In the genomic region with DNA sequence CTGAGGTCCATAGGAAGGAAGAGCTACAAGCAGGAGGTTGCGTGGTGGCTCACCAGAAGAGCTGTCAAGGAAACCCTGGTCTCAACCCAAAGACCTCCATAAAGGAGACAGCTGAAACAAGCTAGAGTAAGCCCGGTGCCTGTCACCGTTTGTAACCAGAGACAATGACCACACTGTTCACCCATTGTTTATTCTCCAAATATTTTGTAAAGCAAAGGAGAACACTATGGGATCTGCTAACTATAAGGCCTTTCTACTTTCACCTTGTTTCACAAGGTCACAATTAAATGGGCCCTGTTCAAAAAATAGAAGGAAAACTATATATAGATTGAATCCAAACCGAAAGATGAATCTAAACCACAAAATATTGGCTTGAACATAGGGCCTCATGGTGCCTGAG, we compare ENCODE assay signal across 22 cellular contexts.
DNase-seq lines count a peak whose midpoint lies in the region; ATAC-seq, FAIRE-seq and TF ChIP-seq lines count a peak whose summit lies in the region.
"Had no signal": no experiment of that assay in that cellular context is flagged by ENCODE, and none has a peak within 500 bp of the region (broad histone marks: within the 10 kb centered on the region; RNA-seq: fewer than 3 reads in every experiment).

No MANE protein-coding gene starts in this region.

- 13% methylated on average over 4 of the region's 4 CpGs for WGBS in HepG2 (ENCODE audit: low lambda C conversion rate)
- 86% methylated on average over 4 of the region's 4 CpGs for WGBS in right lobe of liver (ENCODE audit: insufficient coverage, low coverage, low lambda C conversion rate, missing lambda C conversion rate)

- H3K79me2 ChIP-seq in HepG2 (ENCODE audit: insufficient read depth, low read length), result no peaks in the 10 kb centered on the region

- TF ChIP-seq CTCF in HepG2 (CRISPR knock-in tag; IDR thresholded peaks at IDR 0.05), result no peak
- TF ChIP-seq CTCF in right lobe of liver (IDR thresholded peaks at IDR 0.05), result no peak
- TF ChIP-seq CTCF in BE2C (IDR thresholded peaks at IDR 0.05; ENCODE audit: low read depth, low read length), result no peak
- no peak for TF ChIP-seq CTCF in brain microvascular endothelial cell (IDR thresholded peaks at IDR 0.05; ENCODE audit: low read depth, low read length, missing control alignments)

- H3K9ac ChIP-seq in HepG2 (ENCODE audit: insufficient read depth, low read depth, low read length), result no peak overlapping the region

- H3K4me3 Mint-ChIP-seq in activated CD4-positive, alpha-beta T cell treated with anti-CD3 and anti-CD28 coated beads, Interleukin-2, amount 10 ng/mL, durations not matched to agents 24 days and 14 days, result no peak overlapping the region
- no peak overlapping the region for H3K4me3 Mint-ChIP-seq in activated naive CD8-positive, alpha-beta T cell treated with anti-CD3 and anti-CD28 coated beads, Interleukin-2, amount 50 U/mL, for 24 hours
- H3K4me3 Mint-ChIP-seq: B cell; CD4-positive, CD25-positive, alpha-beta regulatory T cell; CD8-positive, alpha-beta T cell; HFFc6 had no signal

- H3K27me3 ChIP-seq in HepG2 (ENCODE audit: control insufficient read depth in 1 of 2, insufficient read depth in 2 of 2, low read length in 2 of 2), result no peaks in the 10 kb centered on the region; a peak in 1 of 5 replicates
- no peaks in the 10 kb centered on the region for H3K27me3 ChIP-seq in right lobe of liver
- H3K27me3 ChIP-seq in BE2C, result no peaks in the 10 kb centered on the region
- no peaks in the 10 kb centered on the region for H3K27me3 ChIP-seq in brain microvascular endothelial cell (replicated peaks)

- H2AFZ ChIP-seq in HepG2 (ENCODE audit: low read length), result no peak overlapping the region

- H3K27ac ChIP-seq in HepG2 (ENCODE audit: extremely low read length, insufficient read depth, low read length) (no peak overlapping the region), right lobe of liver (no peak overlapping the region), brain microvascular endothelial cell (no peak overlapping the region)
- H3K27ac ChIP-seq: 22Rv1 had no signal

- no TSS peak for BruUV-seq in HepG2 (replicated peaks; lab: Mats Ljungman, UMichigan)

- no peak for TF ChIP-seq EP300 in HepG2 (IDR thresholded peaks at IDR 0.05; ENCODE audit: low read depth in 2 of 2, low read length in 2 of 2)
- TF ChIP-seq EP300 in HepG2 (CRISPR knock-in tag; IDR thresholded peaks at IDR 0.05; ENCODE audit: borderline replicate concordance), result no peak

- H3K27me3 Mint-ChIP-seq in activated CD4-positive, alpha-beta T cell treated with anti-CD3 and anti-CD28 coated beads, Interleukin-2, amount 10 ng/mL, durations not matched to agents 24 days and 14 days, result no peaks in the 10 kb centered on the region
- no peaks in the 10 kb centered on the region for H3K27me3 Mint-ChIP-seq in activated naive CD8-positive, alpha-beta T cell treated with anti-CD3 and anti-CD28 coated beads, Interleukin-2, amount 50 U/mL, for 24 hours
- H3K27me3 Mint-ChIP-seq: CD4-positive, CD25-positive, alpha-beta regulatory T cell had no signal

- in situ Hi-C loops in HepG2 (cut with HindIII; ENCODE audit: extremely low pct_ligation_motif_present, low pct_unique_long_range_greater_than_20kb), result no loop called here
- in situ Hi-C loops in brain microvascular endothelial cell (cut with HindIII; ENCODE audit: low pct_ligation_motif_present, low sequenced_read_pairs), result no loop called here

- POLR2A ChIA-PET in HepG2 (lab: Yijun Ruan, JAX), result interaction anchor here (1.7 kb wide), 1 partner anchor 1297 kb away, joined by 3 read pairs; the partner anchor contains the start of gene BCL6

- peaks cover 56% of the 10 kb centered on the region for H3K4me1 Mint-ChIP-seq in activated CD4-positive, alpha-beta T cell treated with anti-CD3 and anti-CD28 coated beads, Interleukin-2, amount 10 ng/mL, durations not matched to agents 24 days and 14 days
- H3K4me1 Mint-ChIP-seq in activated naive CD8-positive, alpha-beta T cell treated with anti-CD3 and anti-CD28 coated beads, Interleukin-2, amount 50 U/mL, for 24 hours, result peaks cover 40% of the 10 kb centered on the region

- H3K27ac Mint-ChIP-seq in activated CD4-positive, alpha-beta T cell treated with anti-CD3 and anti-CD28 coated beads, Interleukin-2, amount 10 ng/mL, durations not matched to agents 24 days and 14 days, result no peak overlapping the region
- peak overlapping the region; percentile 37 for H3K27ac Mint-ChIP-seq in activated naive CD8-positive, alpha-beta T cell treated with anti-CD3 and anti-CD28 coated beads, Interleukin-2, amount 50 U/mL, for 24 hours
- H3K27ac Mint-ChIP-seq: B cell; CD8-positive, alpha-beta T cell; HFFc6 had no signal

- TF ChIP-seq RAD21 in HepG2 (CRISPR knock-in tag; IDR thresholded peaks at IDR 0.05), result no peak

- H3K36me3 Mint-ChIP-seq in activated CD4-positive, alpha-beta T cell treated with anti-CD3 and anti-CD28 coated beads, Interleukin-2, amount 10 ng/mL, durations not matched to agents 24 days and 14 days (ENCODE audit: low read depth), result no peaks in the 10 kb centered on the region
- H3K36me3 Mint-ChIP-seq in activated naive CD8-positive, alpha-beta T cell treated with anti-CD3 and anti-CD28 coated beads, Interleukin-2, amount 50 U/mL, for 24 hours (ENCODE audit: low read depth), result no peaks in the 10 kb centered on the region
- H3K36me3 Mint-ChIP-seq: CD4-positive, CD25-positive, alpha-beta regulatory T cell; CD8-positive, alpha-beta T cell had no signal

- intact Hi-C loops in activated CD4-positive, alpha-beta T cell treated with anti-CD3 and anti-CD28 coated beads, Interleukin-2, amount 10 ng/mL, durations not matched to agents 24 days and 14 days (cut with micrococcal nuclease), result loop anchor here (5.0 to 10.0 kb wide), 2 partner anchors 104 to 348 kb away; no protein-coding TSS in a partner anchor
- intact Hi-C loops in HepG2 (cut with micrococcal nuclease; ENCODE audit: unreplicated experiment) (loop anchor here (10.0 kb wide), 3 partner anchors 102 to 1298 kb away; partner anchors contain the start of gene BCL6), right lobe of liver (cut with DNase I) (no loop called here)

- CTCF ChIA-PET in HepG2 (lab: Yijun Ruan, JAX; ENCODE audit: low intra/inter-chr PET ratio, low total read pairs), result no interaction called here

- peak; percentile 15 for DNase-seq in activated CD4-positive, alpha-beta T cell treated with anti-CD3 and anti-CD28 coated beads, Interleukin-2, amount 10 ng/mL, durations not matched to agents 24 days and 14 days
- no peak for DNase-seq in activated CD4-positive, alpha-beta T cell treated with anti-CD3 and anti-CD28 coated beads for 1 hour
- DNase-seq in HepG2 (ENCODE audit: low spot score) (peak; percentile 59), right lobe of liver (no peak), BE2C (no peak), brain microvascular endothelial cell (no peak)
- no peak for DNase-seq in activated naive CD8-positive, alpha-beta T cell treated with anti-CD3 and anti-CD28 coated beads, Interleukin-2, amount 50 U/mL, for 24 hours
- DNase-seq: C1 segment of cervical spinal cord; Caco-2; CD4-positive, CD25-positive, alpha-beta regulatory T cell; CD8-positive, alpha-beta T cell; DMS153; DND-41; GOT3; HFFc6 had no signal

- H3K4me1 ChIP-seq in HepG2 (ENCODE audit: insufficient read depth, low read length), result peaks cover 15% of the 10 kb centered on the region
- H3K4me1 ChIP-seq in right lobe of liver, result no peaks in the 10 kb centered on the region
- no peaks in the 10 kb centered on the region for H3K4me1 ChIP-seq in BE2C
- H3K4me1 ChIP-seq: Caco-2, HAP-1 had no signal

- no peaks in the 10 kb centered on the region for H3K9me3 ChIP-seq in HepG2 (ENCODE audit: low read length)
- H3K9me3 ChIP-seq in right lobe of liver, result no peaks in the 10 kb centered on the region
- no peaks in the 10 kb centered on the region for H3K9me3 ChIP-seq in BE2C
- H3K9me3 ChIP-seq: Caco-2, HAP-1 had no signal

- peaks cover 8% of the 10 kb centered on the region for H3K9me3 Mint-ChIP-seq in activated CD4-positive, alpha-beta T cell treated with anti-CD3 and anti-CD28 coated beads, Interleukin-2, amount 10 ng/mL, durations not matched to agents 24 days and 14 days
- H3K9me3 Mint-ChIP-seq in activated naive CD8-positive, alpha-beta T cell treated with anti-CD3 and anti-CD28 coated beads, Interleukin-2, amount 50 U/mL, for 24 hours, result no peaks in the 10 kb centered on the region
- H3K9me3 Mint-ChIP-seq: CD8-positive, alpha-beta T cell; HFFc6 had no signal

- TF ChIP-seq POLR2A in HepG2 (IDR thresholded peaks at IDR 0.05; ENCODE audit: insufficient read depth in 1 of 2, low read depth in 2 of 2, low read length in 2 of 2) (no peak), right lobe of liver (IDR thresholded peaks at IDR 0.05) (no peak)

- H4K20me1 ChIP-seq in HepG2 (ENCODE audit: insufficient read depth, low read length), result no peaks in the 10 kb centered on the region

- H3K4me3 ChIP-seq in HepG2 (replicated peaks in 1 of 3; ENCODE audit: insufficient read depth in 1 of 3, low read depth in 2 of 3, low read length in 3 of 3) (no peak overlapping the region), right lobe of liver (no peak overlapping the region), BE2C (ENCODE audit: low read depth, low read length) (no peak overlapping the region), brain microvascular endothelial cell (ENCODE audit: low read depth, low read length) (no peak overlapping the region)
- H3K4me3 ChIP-seq: HAP-1 had no signal

- H3K4me2 ChIP-seq in HepG2 (ENCODE audit: low read depth, low read length), result peak overlapping the region; percentile 39; the same call in 1 of the 2 replicates

- FAIRE-seq in HepG2 (lab: Jason Lieb, UNC), result peak; percentile 15
- FAIRE-seq: A204.1, G401.6, GM12892 had no signal

- H3K36me3 ChIP-seq in HepG2 (replicated peaks in 1 of 2; ENCODE audit: control insufficient read depth in 1 of 2, insufficient read depth in 2 of 2, low read length in 2 of 2) (no peaks in the 10 kb centered on the region), right lobe of liver (peaks cover 0 to 8% (median 0%) of the 10 kb centered on the region in 4 donors), BE2C (no peaks in the 10 kb centered on the region), brain microvascular endothelial cell (replicated peaks) (no peaks in the 10 kb centered on the region)
- H3K36me3 ChIP-seq: HAP-1 had no signal

- ATAC-seq in HepG2 (peak; percentile 91), right lobe of liver (no peak), HG03095 (IDR thresholded peaks at IDR 0.05; ENCODE audit: unreplicated experiment) (no peak)
- ATAC-seq in activated naive CD8-positive, alpha-beta T cell treated with anti-CD3 and anti-CD28 coated beads, Interleukin-2, amount 50 U/mL, for 24 hours, result no peak
- ATAC-seq: CD8-positive, alpha-beta T cell had no signal

TF ChIP-seq in HepG2, 621 proteins besides CTCF, POLR2A, EP300 and RAD21 (continues in another document):
- TF ChIP-seq ZNF567 (CRISPR knock-in tag; IDR thresholded peaks at IDR 0.05; ENCODE audit: borderline replicate concordance) (no peak), ZNF775 (CRISPR knock-in tag; IDR thresholded peaks at IDR 0.05; ENCODE audit: borderline replicate concordance) (no peak)

Comparison
In these comparisons a context has a peak if more than half of its experiments do, and no peak if none do; other contexts are left out.
1. DNase-seq: peak in activated CD4-positive, alpha-beta T cell treated with anti-CD3 and anti-CD28 coated beads, Interleukin-2, amount 10 ng/mL, durations not matched to agents 24 days and 14 days (single experiment) and HepG2 (single experiment); none in activated CD4-positive, alpha-beta T cell treated with anti-CD3 and anti-CD28 coated beads for 1 hour (single experiment), right lobe of liver (0 of 3), activated naive CD8-positive, alpha-beta T cell treated with anti-CD3 and anti-CD28 coated beads, Interleukin-2, amount 50 U/mL, for 24 hours (single experiment), BE2C (single experiment) and brain microvascular endothelial cell (single experiment).
2. intact Hi-C loops: an anchor here in activated CD4-positive, alpha-beta T cell treated with anti-CD3 and anti-CD28 coated beads, Interleukin-2, amount 10 ng/mL, durations not matched to agents 24 days and 14 days (5.0 to 10.0 kb wide) and HepG2 (10.0 kb wide); none called in right lobe of liver.